8 cellular contexts compared by ENCODE assay signal in genomic region chr6:15770347-15771143, GRCh38.
DNase-seq lines count a peak whose midpoint lies in the region; ATAC-seq, FAIRE-seq and TF ChIP-seq lines count a peak whose summit lies in the region.

No MANE protein-coding gene starts in this region.

- TF ChIP-seq CTCF in foreskin fibroblast (IDR thresholded peaks at IDR 0.05; ENCODE audit: low read depth, low read length): no peak
- no peak for TF ChIP-seq CTCF in stomach (IDR thresholded peaks at IDR 0.05)

- DNase-seq in GM18507 (ENCODE audit: extremely low spot score, insufficient read length, low read depth) (no peak), LHCN-M2 (ENCODE audit: low read depth) (peak; percentile 8), foreskin fibroblast (peak; percentile 20 to 32), NCI-H1048 (lab: John Stamatoyannopoulos, UW) (no peak), RPMI8226 (no peak), stomach (no peak), NCI-H345 (lab: John Stamatoyannopoulos, UW) (no peak)

- H3K9me3 ChIP-seq in stomach: no peaks in the 10 kb centered on the region

- H3K4me3 ChIP-seq in foreskin fibroblast (ENCODE audit: low read depth in 1 of 2, low read length in 2 of 2) (no peak overlapping the region), stomach (no peak overlapping the region)

- no peaks in the 10 kb centered on the region for H3K36me3 ChIP-seq in stomach

- 83 to 94% (median 86%) methylated on average over 4 of the region's 4 CpGs for WGBS in stomach, 5 donors

- no peaks in the 10 kb centered on the region for H3K27me3 ChIP-seq in stomach

- no peak for TF ChIP-seq POLR2A in stomach (IDR thresholded peaks at IDR 0.05)

- FAIRE-seq in GM18507 (lab: Jason Lieb, UNC): peak; percentile 75

- ATAC-seq in GM21576 (IDR thresholded peaks at IDR 0.05; ENCODE audit: unreplicated experiment): peak; percentile 66

- no peaks in the 10 kb centered on the region for H3K4me1 ChIP-seq in stomach

- intact Hi-C loops in stomach (cut with DNase I; ENCODE audit: low total_unique reads): no loop called here

- no peak for TF ChIP-seq EP300 in stomach (IDR thresholded peaks at IDR 0.05)

- no peak overlapping the region for H3K27ac ChIP-seq in stomach

Comparison
In these comparisons a context has a peak if more than half of its experiments do, and no peak if none do; other contexts are left out.
1. DNase-seq: peak in LHCN-M2 (single experiment) and foreskin fibroblast (2 of 2); none in GM18507 (single experiment), NCI-H1048 (single experiment), RPMI8226 (single experiment), stomach (single experiment) and NCI-H345 (single experiment).